8 cellular contexts compared by ENCODE assay signal in genomic region chr11:5808500-5809121, GRCh38. TPM values are rescaled to one million over a fixed set of nuclear protein-coding genes. Genes with fewer than 3 reads are reported as not detected.
DNase-seq lines count a peak whose midpoint lies in the region; ATAC-seq and TF ChIP-seq lines count a peak whose summit lies in the region.

OR52N2 (plus strand) TSS chr11:5808924; CDS start chr11:5820336, 11,412 bp downstream.

- H3K4me3 Mint-ChIP-seq in GM23338, result peak within 1 kb of the TSS; percentile 74; the same call in 2 of the 3 replicates

- H4K20me1 ChIP-seq in GM23338 (replicated peaks; ENCODE audit: insufficient read depth), result no peaks in the 10 kb centered on the region

- TF ChIP-seq CTCF in GM23338 (conservative IDR thresholded peaks at IDR 0.05; ENCODE audit: low read depth in 2 of 2) (peak; percentile 92 to 97), ascending aorta (IDR thresholded peaks at IDR 0.05) (peak; percentile 71 to 86 (median 72))

- no peaks in the 10 kb centered on the region for H3K79me2 ChIP-seq in GM23338 (replicated peaks; ENCODE audit: insufficient read depth)

- H3K9me3 Mint-ChIP-seq in GM23338, result peaks cover 10% of the 10 kb centered on the region

- H2AFZ ChIP-seq in GM23338, result peak within 1 kb of the TSS; percentile 93

- intact Hi-C loops in ascending aorta (cut with DNase I) (loop anchor here (1.0 to 5.0 kb wide), 5 partner anchors 121 to 1171 kb away; partner anchors contain the start of genes OR51D1, TRIM22 and TRIM5), sciatic nerve (cut with DNase I) (loop anchor here (10.0 kb wide), 2 partner anchors 214 to 334 kb away; partner anchors contain the start of gene TRIM6)

- H3K36me3 ChIP-seq in GM23338 (ENCODE audit: insufficient read depth) (no peaks in the 10 kb centered on the region), ascending aorta (no peaks in the 10 kb centered on the region)

- no peaks in the 10 kb centered on the region for H3K27me3 ChIP-seq in GM23338 (ENCODE audit: insufficient read depth)
- no peaks in the 10 kb centered on the region for H3K27me3 ChIP-seq in ascending aorta

- H3K4me3 ChIP-seq in GM23338 (peak within 1 kb of the TSS; percentile 58), ascending aorta (peak within 1 kb of the TSS; percentile 49 to 63)

- H3K27ac Mint-ChIP-seq in GM23338, result 0 out of 2 replicates have a peak within 1 kb of the TSS, but pooled peaks have one; percentile 25

- peaks cover 18% of the 10 kb centered on the region for H3K4me1 ChIP-seq in GM23338 (ENCODE audit: insufficient read depth)
- no peaks in the 10 kb centered on the region for H3K4me1 ChIP-seq in ascending aorta

- H3K27ac ChIP-seq in GM23338 (ENCODE audit: low read depth), result no peak within 1 kb of the TSS
- H3K27ac ChIP-seq in ascending aorta, result no peak within 1 kb of the TSS

- DNase-seq in GM04504 (ENCODE audit: low read depth) (peak; percentile 46), GM23338 (ENCODE audit: low spot score) (peak; percentile 88), Kasumi-1 (lab: John Stamatoyannopoulos, UW) (peak; percentile 59 to 74), T follicular helper cell (ENCODE audit: low read depth) (peak; percentile 59), ascending aorta (ENCODE audit: low spot score in 2 of 2) (peak in 1 of 2 donors; percentile 79), hypothalamus (lab: John Stamatoyannopoulos, UW) (peak in 44 of 51 donors; percentile 2 to 82 (median 32)), sciatic nerve (ENCODE audit: low spot score) (peak; percentile 86), NCI-H510A treated with DMSO at 0.1 percent for 48 hours (lab: John Stamatoyannopoulos, UW) (no peak)

- peak within 1 kb of the TSS; percentile 78 for H3K4me2 ChIP-seq in GM23338

- H3K4me1 Mint-ChIP-seq in GM23338, result peaks cover 27% of the 10 kb centered on the region

- no peaks in the 10 kb centered on the region for H3K36me3 Mint-ChIP-seq in GM23338 (ENCODE audit: low read depth)

- no peaks in the 10 kb centered on the region for H3F3A ChIP-seq in GM23338 (replicated peaks; ENCODE audit: low read depth)

- no peaks in the 10 kb centered on the region for H3K9me2 ChIP-seq in GM23338 (ENCODE audit: insufficient read depth)

- H3K9me3 ChIP-seq in ascending aorta, result no peaks in the 10 kb centered on the region

- peaks cover 2% of the 10 kb centered on the region for H3K27me3 Mint-ChIP-seq in GM23338 (ENCODE audit: insufficient read depth, low read depth, poor library complexity)

- ATAC-seq in GM23338 (peak; percentile 93), sciatic nerve (peak; percentile 96)

TF ChIP-seq in GM23338, 12 proteins besides CTCF, POLR2A, EP300 and RAD21:
- TF ChIP-seq NANOG (IDR thresholded peaks at IDR 0.05; ENCODE audit: borderline replicate concordance) (no peak), CREB1 (CRISPR knock-in tag; IDR thresholded peaks at IDR 0.05; ENCODE audit: low read depth) (peak; percentile 39; the same call in 1 of the 2 replicates)

RNA-seq across cellular contexts. Expression of gene OR52N2, which starts in this region (rescaled TPM):
- 0.89 TPM in 1 of 2 replicates, not detected in the other for total RNA-seq in GM23338 (2014; rRNA removed; shearing (Covaris generic))
- 0.19 and 0.43 TPM in 2 replicates for polyA plus RNA-seq in GM23338 (2016; fragmentation: Nextera tagmentation; extraction: Ambion mirVana)
- total RNA-seq in ascending aorta, result not detected
- total RNA-seq in sciatic nerve, result not detected

Comparison
In these comparisons a context has a peak if more than half of its experiments do, and no peak if none do; other contexts are left out.
1. Peak in DNase-seq, ATAC-seq, H3K4me3 ChIP-seq and H3K4me2 ChIP-seq in GM23338; RNA of the gene not detected or under 1 TPM.
2. Peak in DNase-seq and ATAC-seq in sciatic nerve; RNA of the gene not detected or under 1 TPM.